Comparison of ENCODE assay signal across 24 cellular contexts in genomic region chr20:45032781-45033180, GRCh38.
DNase-seq lines count a peak whose midpoint lies in the region; ATAC-seq, FAIRE-seq and TF ChIP-seq lines count a peak whose summit lies in the region.
"Had no signal": no experiment of that assay in that cellular context is flagged by ENCODE, and none has a peak within 500 bp of the region (broad histone marks: within the 10 kb centered on the region; RNA-seq: fewer than 3 reads in every experiment).

No MANE protein-coding gene starts in this region.

- H2AFZ ChIP-seq in GM23248 (no peak overlapping the region), H9 (ENCODE audit: low read length) (no peak overlapping the region)
- H2AFZ ChIP-seq: hepatocyte had no signal

- no peak for DNase-seq in CD8-positive, alpha-beta T cell
- DNase-seq in GM23248 (peak; percentile 29), T-helper 17 cell (no peak), memory B cell (ENCODE audit: low spot score in 2 of 2) (no peak), GM12891 (ENCODE audit: insufficient read length, low spot score) (no peak), H9 (no peak)
- DNase-seq: activated CD8-positive, alpha-beta memory T cell treated with anti-CD3 and anti-CD28 coated beads for 24 hours; AML-193; Calu3; dermis blood vessel endothelial cell; foreskin keratinocyte; islet precursor cell; NCI-H1048; Right ventricle myocardium superior; stimulated activated naive CD8-positive, alpha-beta T cell treated with anti-CD3 and anti-CD28 coated beads, Interleukin-15, amount 100 ng/mL, for 72 hours; T-helper 2 cell; upper lobe of left lung had no signal

- H3K18ac ChIP-seq in H9 (ENCODE audit: insufficient read length, low read depth, low read length) = no peak overlapping the region

- no peak overlapping the region for H3K23ac ChIP-seq in H9 (ENCODE audit: insufficient read length, low read depth, low read length)

- H4K91ac ChIP-seq in H9 (ENCODE audit: insufficient read length, low read depth, low read length) = no peak overlapping the region

- H3K4me2 ChIP-seq in GM23248 (ENCODE audit: unreplicated experiment) (no peak overlapping the region), H9 (ENCODE audit: insufficient read depth, insufficient read length, low read length) (no peak overlapping the region)
- H3K4me2 ChIP-seq: hepatocyte had no signal

- no peak overlapping the region for H2BK120ac ChIP-seq in H9 (ENCODE audit: low read depth, low read length, poor library complexity, severe bottlenecking)

- peaks cover 26% of the 10 kb centered on the region for H3K36me3 ChIP-seq in CD8-positive, alpha-beta T cell (ENCODE audit: insufficient read depth, low read length)
- no peaks in the 10 kb centered on the region for H3K36me3 ChIP-seq in GM23248 (ENCODE audit: low read depth)
- H3K36me3 ChIP-seq: cardiac muscle cell had no signal

- no peak overlapping the region for H3K4me3 ChIP-seq in CD8-positive, alpha-beta T cell (ENCODE audit: low read depth, low read length)
- no peak overlapping the region for H3K4me3 ChIP-seq in GM23248
- H3K4me3 ChIP-seq: cardiac muscle cell, hepatocyte, K562, lung, upper lobe of left lung had no signal

- ATAC-seq in CD8-positive, alpha-beta T cell = no peak
- no peak for ATAC-seq in T-helper 17 cell
- peak; percentile 62 for ATAC-seq in memory B cell (ENCODE audit: low read depth)
- ATAC-seq in HG03469 (IDR thresholded peaks at IDR 0.05; ENCODE audit: unreplicated experiment) = no peak
- ATAC-seq: foreskin keratinocyte; K562; stimulated activated naive CD8-positive, alpha-beta T cell treated with anti-CD3 and anti-CD28 coated beads, Interleukin-15, amount 100 ng/mL, for 72 hours had no signal

- no peaks in the 10 kb centered on the region for H3K9me3 Mint-ChIP-seq in CD8-positive, alpha-beta T cell
- H3K9me3 Mint-ChIP-seq in memory B cell = peaks cover 3% of the 10 kb centered on the region
- no peaks in the 10 kb centered on the region for H3K9me3 Mint-ChIP-seq in H9
- H3K9me3 Mint-ChIP-seq: nephron; stimulated activated naive CD8-positive, alpha-beta T cell treated with anti-CD3 and anti-CD28 coated beads, Interleukin-15, amount 100 ng/mL, for 72 hours had no signal

- CTCF ChIA-PET in CD8-positive, alpha-beta T cell (lab: Charles Lee) = no interaction called here

- H4K20me1 ChIP-seq in GM23248 (ENCODE audit: insufficient read depth) (no peaks in the 10 kb centered on the region), H9 (ENCODE audit: control insufficient read depth, insufficient read depth, insufficient read length) (no peaks in the 10 kb centered on the region)

- no peaks in the 10 kb centered on the region for H3K9me2 ChIP-seq in GM23248 (ENCODE audit: insufficient read depth)

- H3K23me2 ChIP-seq in H9 (ENCODE audit: insufficient read length, low read depth, low read length, poor library complexity, severe bottlenecking) = no peaks in the 10 kb centered on the region

- in situ Hi-C loops in GM23248 (cut with MboI) = loop anchor here (25.0 kb wide), 2 partner anchors 255 to 405 kb away; no protein-coding TSS in a partner anchor

- H3K14ac ChIP-seq in H9 (ENCODE audit: insufficient read depth, low read length) = no peak overlapping the region

- H3K56ac ChIP-seq in H9 (ENCODE audit: insufficient read length, low read depth, low read length) = no peak overlapping the region

- no peak overlapping the region for H2AK5ac ChIP-seq in H9 (ENCODE audit: insufficient read length, low read length)

- POLR2A ChIA-PET in CD8-positive, alpha-beta T cell (lab: Charles Lee) = no interaction called here

- no peak overlapping the region for H3K4ac ChIP-seq in H9 (ENCODE audit: low read depth, low read length)

- intact Hi-C loops in CD8-positive, alpha-beta T cell (cut with DNase I, micrococcal nuclease) = loop anchor here in 1 of 2 experiments (2.0 kb wide), 1 partner anchor 14 kb away; no protein-coding TSS in a partner anchor

- no peak overlapping the region for H2BK20ac ChIP-seq in H9 (ENCODE audit: low read depth, low read length, poor library complexity, severe bottlenecking)

- no peak overlapping the region for H2BK15ac ChIP-seq in H9 (ENCODE audit: low read depth, low read length)

- no peak overlapping the region for H2BK12ac ChIP-seq in H9 (ENCODE audit: insufficient read length, low read depth, low read length)

- H3T11ph ChIP-seq in H9 (ENCODE audit: low read length) = no peak overlapping the region

- no peaks in the 10 kb centered on the region for H3K9me3 ChIP-seq in CD8-positive, alpha-beta T cell (ENCODE audit: low read length)
- H3K9me3 ChIP-seq in GM23248 (ENCODE audit: low read depth) (no peaks in the 10 kb centered on the region), T-helper 17 cell (ENCODE audit: control insufficient read depth, low read length, poor library complexity, severe bottlenecking) (no peaks in the 10 kb centered on the region), H9 (ENCODE audit: control insufficient read depth, low read depth, low read length) (no peaks in the 10 kb centered on the region)
- H3K9me3 ChIP-seq: upper lobe of left lung had no signal

- TF ChIP-seq CTCF in CD8-positive, alpha-beta T cell (IDR thresholded peaks at IDR 0.05) = no peak
- TF ChIP-seq CTCF in H9 (conservative IDR thresholded peaks at IDR 0.05) = no peak

- H3F3A ChIP-seq in GM23248 (ENCODE audit: insufficient read depth) = peaks cover 19% of the 10 kb centered on the region

- H3K27ac Mint-ChIP-seq in CD8-positive, alpha-beta T cell = peak overlapping the region; percentile 70
- H3K27ac Mint-ChIP-seq in T-helper 17 cell (peak overlapping the region; percentile 60), memory B cell (peak overlapping the region; percentile 75), H9 (peak overlapping the region in 1 of 3 experiments; percentile 40; a peak in 3 of 7 replicates)
- H3K27ac Mint-ChIP-seq: nephron had no signal

- no peak overlapping the region for H3K4me3 Mint-ChIP-seq in CD8-positive, alpha-beta T cell
- H3K4me3 Mint-ChIP-seq in T-helper 17 cell (peak overlapping the region; percentile 50), memory B cell (no peak overlapping the region), H9 (no peak overlapping the region)
- H3K4me3 Mint-ChIP-seq: nephron had no signal

- no peaks in the 10 kb centered on the region for H3K79me1 ChIP-seq in H9 (ENCODE audit: insufficient read depth, low read depth, low read length, poor library complexity, severe bottlenecking)

- H3K4me1 ChIP-seq in CD8-positive, alpha-beta T cell (ENCODE audit: insufficient read depth, low read length) = peaks cover 80% of the 10 kb centered on the region
- peaks cover 21% of the 10 kb centered on the region for H3K4me1 ChIP-seq in GM23248 (ENCODE audit: insufficient read depth)
- no peaks in the 10 kb centered on the region; the same call in 1 of the 2 replicates for H3K4me1 ChIP-seq in H9 (ENCODE audit: insufficient read depth, low read length)

- H3K36me3 Mint-ChIP-seq in CD8-positive, alpha-beta T cell = peaks cover 72% of the 10 kb centered on the region
- H3K36me3 Mint-ChIP-seq in T-helper 17 cell (ENCODE audit: low read depth) (peaks cover 7% of the 10 kb centered on the region), memory B cell (peaks cover 26% of the 10 kb centered on the region), H9 (ENCODE audit: insufficient read depth in 1 of 3, low read depth in 3 of 3) (peaks cover 0 to 16% (median 1%) of the 10 kb centered on the region in 3 experiments; a peak in 5 of 7 replicates)

- FAIRE-seq in GM12891 (lab: Jason Lieb, UNC) = no peak
- FAIRE-seq: K562 had no signal

- no peak overlapping the region for H4K8ac ChIP-seq in H9 (replicated peaks; ENCODE audit: insufficient read length, low read depth, low read length)

- no peak overlapping the region for H3K27ac ChIP-seq in CD8-positive, alpha-beta T cell (ENCODE audit: low read depth, low read length)
- H3K27ac ChIP-seq in GM23248 (no peak overlapping the region), H9 (ENCODE audit: insufficient read length, low read depth, low read length) (no peak overlapping the region)
- H3K27ac ChIP-seq: cardiac muscle cell, foreskin keratinocyte, hepatocyte, upper lobe of left lung, VCaP had no signal

- TF ChIP-seq POLR2A in GM12891 (IDR thresholded peaks at IDR 0.05; ENCODE audit: low read depth, low read length) = no peak

- peaks cover 81% of the 10 kb centered on the region for H3K4me1 Mint-ChIP-seq in CD8-positive, alpha-beta T cell (ENCODE audit: low read depth)
- H3K4me1 Mint-ChIP-seq in T-helper 17 cell (peaks cover 48% of the 10 kb centered on the region), memory B cell (peaks cover 30% of the 10 kb centered on the region), H9 (peaks cover 16 to 24% of the 10 kb centered on the region in 2 experiments)

- no peaks in the 10 kb centered on the region for H3K27me3 Mint-ChIP-seq in CD8-positive, alpha-beta T cell (ENCODE audit: low read depth)
- H3K27me3 Mint-ChIP-seq in T-helper 17 cell (no peaks in the 10 kb centered on the region), memory B cell (no peaks in the 10 kb centered on the region), H9 (ENCODE audit: low read depth) (no peaks in the 10 kb centered on the region)
- H3K27me3 Mint-ChIP-seq: stimulated activated naive CD8-positive, alpha-beta T cell treated with anti-CD3 and anti-CD28 coated beads, Interleukin-15, amount 100 ng/mL, for 72 hours had no signal

- WGBS in GM23248 (ENCODE audit: low coverage in 1 of 2, low lambda C conversion rate in 2 of 2, missing lambda C conversion rate in 2 of 2), 2 experiments = 73 to 74% methylated on average over 3 of the region's 3 CpGs
- no CpG with 5 or more reads among the region's 3 CpGs for WGBS in H9 (ENCODE audit: extremely low coverage, insufficient read length, low lambda C conversion rate)

- H3K27me3 ChIP-seq in CD8-positive, alpha-beta T cell (ENCODE audit: insufficient read depth, low read length) = no peaks in the 10 kb centered on the region
- H3K27me3 ChIP-seq in GM23248 (replicated peaks; ENCODE audit: insufficient read depth) (no peaks in the 10 kb centered on the region), H9 (ENCODE audit: insufficient read depth, low read length) (no peaks in the 10 kb centered on the region)
- H3K27me3 ChIP-seq: cardiac muscle cell, foreskin keratinocyte, hepatocyte, upper lobe of left lung had no signal

- H4K5ac ChIP-seq in H9 (ENCODE audit: insufficient read length, low read depth, low read length) = no peak overlapping the region

- H3K79me2 ChIP-seq in GM23248 (ENCODE audit: insufficient read depth) = peaks cover 38% of the 10 kb centered on the region
- H3K79me2 ChIP-seq in H9 (ENCODE audit: insufficient read depth, low read length) = no peaks in the 10 kb centered on the region
- H3K79me2 ChIP-seq: hepatocyte had no signal

- H3K9ac ChIP-seq in GM23248 (no peak overlapping the region), H9 (ENCODE audit: extremely low read depth, insufficient read length, low read length) (no peak overlapping the region)

- H2BK5ac ChIP-seq in H9 (ENCODE audit: insufficient read length, low read length) = no peak overlapping the region

TF ChIP-seq in GM12891, 5 proteins besides CTCF, POLR2A, EP300 and RAD21:
- TF ChIP-seq SPI1 (IDR thresholded peaks at IDR 0.05; ENCODE audit: low read depth, low read length) (no peak), POLR2AphosphoS5 (IDR thresholded peaks at IDR 0.05; ENCODE audit: low read depth, low read length) (no peak), PAX5 (IDR thresholded peaks at IDR 0.05; ENCODE audit: insufficient read depth, low read length, severe bottlenecking) (no peak), POU2F2 (IDR thresholded peaks at IDR 0.05; ENCODE audit: low read depth, low read length) (no peak), TAF1 (IDR thresholded peaks at IDR 0.05; ENCODE audit: low read depth, low read length) (no peak)
